ENCODE assay signal across 1 cellular context in genomic region chr20:34312544-34313217, GRCh38.
TF ChIP-seq lines count a peak whose summit lies in the region.

No MANE protein-coding gene starts in this region.

TF ChIP-seq in PFSK-1, 5 proteins besides CTCF, POLR2A, EP300 and RAD21 (continued from another document):
- no peak for TF ChIP-seq REST (IDR thresholded peaks at IDR 0.05; ENCODE audit: insufficient read depth in 1 of 2, low read depth in 2 of 2, low read length in 2 of 2)
- no peak for TF ChIP-seq POLR2AphosphoS5 (IDR thresholded peaks at IDR 0.05; ENCODE audit: low read depth, low read length)
